ENCODE assay signal across 7 cellular contexts in the genomic region with DNA sequence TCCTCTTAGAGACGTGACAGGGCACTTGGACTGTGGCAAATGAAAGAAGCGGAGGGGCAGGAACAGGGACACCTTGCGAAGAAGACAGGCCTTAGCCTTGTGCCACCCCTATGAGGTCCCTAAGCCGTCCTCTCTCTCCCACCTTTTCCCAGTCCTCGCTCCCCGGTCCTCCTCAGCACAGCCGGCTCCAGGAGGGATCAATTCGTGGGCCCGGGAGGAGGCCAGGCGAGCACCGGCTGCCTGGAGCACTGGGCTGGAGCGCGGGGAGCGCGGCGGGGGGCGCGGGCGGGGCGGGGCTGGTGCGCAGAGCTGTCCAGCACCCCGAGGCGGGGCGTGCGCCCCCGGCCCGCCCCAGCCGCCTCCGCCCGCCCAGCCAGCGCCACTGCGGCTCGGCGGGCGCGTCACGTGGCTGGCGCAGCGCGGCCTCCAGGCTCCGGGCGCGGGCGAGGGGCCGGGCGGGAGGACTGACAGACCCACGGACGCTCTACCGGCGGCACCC. TPM values are rescaled to one million over a fixed set of nuclear protein-coding genes. Genes with fewer than 3 reads are reported as not detected.
DNase-seq lines count a peak whose midpoint lies in the region; ATAC-seq and TF ChIP-seq lines count a peak whose summit lies in the region.

A gene with protein sequence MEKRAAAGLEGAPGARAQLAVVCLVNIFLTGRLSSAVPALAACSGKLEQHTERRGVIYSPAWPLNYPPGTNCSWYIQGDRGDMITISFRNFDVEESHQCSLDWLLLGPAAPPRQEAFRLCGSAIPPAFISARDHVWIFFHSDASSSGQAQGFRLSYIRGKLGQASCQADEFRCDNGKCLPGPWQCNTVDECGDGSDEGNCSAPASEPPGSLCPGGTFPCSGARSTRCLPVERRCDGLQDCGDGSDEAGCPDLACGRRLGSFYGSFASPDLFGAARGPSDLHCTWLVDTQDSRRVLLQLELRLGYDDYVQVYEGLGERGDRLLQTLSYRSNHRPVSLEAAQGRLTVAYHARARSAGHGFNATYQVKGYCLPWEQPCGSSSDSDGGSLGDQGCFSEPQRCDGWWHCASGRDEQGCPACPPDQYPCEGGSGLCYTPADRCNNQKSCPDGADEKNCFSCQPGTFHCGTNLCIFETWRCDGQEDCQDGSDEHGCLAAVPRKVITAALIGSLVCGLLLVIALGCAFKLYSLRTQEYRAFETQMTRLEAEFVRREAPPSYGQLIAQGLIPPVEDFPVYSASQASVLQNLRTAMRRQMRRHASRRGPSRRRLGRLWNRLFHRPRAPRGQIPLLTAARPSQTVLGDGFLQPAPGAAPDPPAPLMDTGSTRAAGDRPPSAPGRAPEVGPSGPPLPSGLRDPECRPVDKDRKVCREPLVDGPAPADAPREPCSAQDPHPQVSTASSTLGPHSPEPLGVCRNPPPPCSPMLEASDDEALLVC (plus strand): TSS at position 467 of the 499 bp plus-strand sequence. CDS start 456 bp downstream, outside the sequence.

- H2AFZ ChIP-seq in GM23338, result peak within 1 kb of the TSS; percentile 93

- no peaks in the 10 kb centered on the region; the same call in 1 of the 3 replicates for H3K36me3 Mint-ChIP-seq in GM23338 (ENCODE audit: low read depth)
- no peaks in the 10 kb centered on the region for H3K36me3 Mint-ChIP-seq in stimulated activated memory B cell treated with anti-CD40 and anti-IgM and Interleukin-4, amounts not matched to agents 10 μg/mL and 1 μg/mL and 100 μg/mL, for 72 hours

- DNase-seq in GM23338 (ENCODE audit: low spot score), result peak; percentile 55
- DNase-seq in NCI-H2227 treated with DMSO at 0.1 percent for 48 hours (lab: John Stamatoyannopoulos, UW), result peak; percentile 72
- DNase-seq in cerebellar cortex (ENCODE audit: low spot score), result peak; percentile 39
- DNase-seq in left kidney (ENCODE audit: low read depth, low spot score), result peak; percentile 85
- no peak for DNase-seq in germinal center (ENCODE audit: low spot score)
- no peak for DNase-seq in RWPE1 (ENCODE audit: low spot score)

- peak within 1 kb of the TSS; percentile 78 for H3K4me3 Mint-ChIP-seq in GM23338
- peak within 1 kb of the TSS; percentile 54 for H3K4me3 Mint-ChIP-seq in stimulated activated memory B cell treated with anti-CD40 and anti-IgM and Interleukin-4, amounts not matched to agents 10 μg/mL and 1 μg/mL and 100 μg/mL, for 72 hours

- ATAC-seq in GM23338, result peak; percentile 41
- no peak for ATAC-seq in stimulated activated memory B cell treated with anti-CD40 and anti-IgM and Interleukin-4, amounts not matched to agents 10 μg/mL and 1 μg/mL and 100 μg/mL, for 72 hours

- H3K36me3 ChIP-seq in GM23338 (ENCODE audit: insufficient read depth), result no peaks in the 10 kb centered on the region

- POLR2A ChIA-PET in RWPE1 (lab: Yijun Ruan, JAX; ENCODE audit: low non-redundant PET), result interaction anchor here (0.7 kb wide), 1 partner anchor 188 kb away, joined by 3 read pairs; no protein-coding TSS in a partner anchor

- CTCF ChIA-PET in RWPE1 (lab: Yijun Ruan, JAX), result interaction anchor here (0.6 kb wide), 1 partner anchor 48 kb away, joined by 4 read pairs; no protein-coding TSS in a partner anchor

- H3K27ac Mint-ChIP-seq in GM23338, result no peak within 1 kb of the TSS
- H3K27ac Mint-ChIP-seq in stimulated activated memory B cell treated with anti-CD40 and anti-IgM and Interleukin-4, amounts not matched to agents 10 μg/mL and 1 μg/mL and 100 μg/mL, for 72 hours, result no peak within 1 kb of the TSS

- H4K20me1 ChIP-seq in GM23338 (replicated peaks; ENCODE audit: insufficient read depth), result no peaks in the 10 kb centered on the region

- no peaks in the 10 kb centered on the region for H3K79me2 ChIP-seq in GM23338 (replicated peaks; ENCODE audit: insufficient read depth)

- H3K4me2 ChIP-seq in GM23338, result peak within 1 kb of the TSS; percentile 89

- H3K27me3 Mint-ChIP-seq in GM23338 (ENCODE audit: insufficient read depth, low read depth, poor library complexity), result peaks cover 24% of the 10 kb centered on the region
- peaks cover 73% of the 10 kb centered on the region for H3K27me3 Mint-ChIP-seq in stimulated activated memory B cell treated with anti-CD40 and anti-IgM and Interleukin-4, amounts not matched to agents 10 μg/mL and 1 μg/mL and 100 μg/mL, for 72 hours

- peaks cover 23% of the 10 kb centered on the region for H3K27me3 ChIP-seq in GM23338 (ENCODE audit: insufficient read depth)

- H3K9me2 ChIP-seq in GM23338 (ENCODE audit: insufficient read depth), result no peaks in the 10 kb centered on the region

- H3K4me1 Mint-ChIP-seq in GM23338, result no peaks in the 10 kb centered on the region; the same call in 2 of the 3 replicates
- H3K4me1 Mint-ChIP-seq in stimulated activated memory B cell treated with anti-CD40 and anti-IgM and Interleukin-4, amounts not matched to agents 10 μg/mL and 1 μg/mL and 100 μg/mL, for 72 hours, result peaks cover 10% of the 10 kb centered on the region

- H3K4me3 ChIP-seq in GM23338, result peak within 1 kb of the TSS; percentile 69

- no peaks in the 10 kb centered on the region; the same call in 2 of the 3 replicates for H3K9me3 Mint-ChIP-seq in GM23338
- no peaks in the 10 kb centered on the region for H3K9me3 Mint-ChIP-seq in stimulated activated memory B cell treated with anti-CD40 and anti-IgM and Interleukin-4, amounts not matched to agents 10 μg/mL and 1 μg/mL and 100 μg/mL, for 72 hours

- peaks cover 5% of the 10 kb centered on the region; the same call in 1 of the 2 replicates for H3K4me1 ChIP-seq in GM23338 (ENCODE audit: insufficient read depth)

- TF ChIP-seq CTCF in GM23338 (conservative IDR thresholded peaks at IDR 0.05; ENCODE audit: low read depth in 2 of 2), result no peak
- TF ChIP-seq CTCF in RWPE1 (conservative IDR thresholded peaks at IDR 0.05; ENCODE audit: low read depth), result no peak

- no peaks in the 10 kb centered on the region for H3F3A ChIP-seq in GM23338 (replicated peaks; ENCODE audit: low read depth)

- no peak within 1 kb of the TSS for H3K27ac ChIP-seq in GM23338 (ENCODE audit: low read depth)
- no peak within 1 kb of the TSS for H3K27ac ChIP-seq in RWPE1

TF ChIP-seq in GM23338, 12 proteins besides CTCF, POLR2A, EP300 and RAD21 (continues in another document):
- no peak for TF ChIP-seq ZNF331 (CRISPR knock-in tag; IDR thresholded peaks at IDR 0.05; ENCODE audit: low read depth)
- TF ChIP-seq, protein P1, sequence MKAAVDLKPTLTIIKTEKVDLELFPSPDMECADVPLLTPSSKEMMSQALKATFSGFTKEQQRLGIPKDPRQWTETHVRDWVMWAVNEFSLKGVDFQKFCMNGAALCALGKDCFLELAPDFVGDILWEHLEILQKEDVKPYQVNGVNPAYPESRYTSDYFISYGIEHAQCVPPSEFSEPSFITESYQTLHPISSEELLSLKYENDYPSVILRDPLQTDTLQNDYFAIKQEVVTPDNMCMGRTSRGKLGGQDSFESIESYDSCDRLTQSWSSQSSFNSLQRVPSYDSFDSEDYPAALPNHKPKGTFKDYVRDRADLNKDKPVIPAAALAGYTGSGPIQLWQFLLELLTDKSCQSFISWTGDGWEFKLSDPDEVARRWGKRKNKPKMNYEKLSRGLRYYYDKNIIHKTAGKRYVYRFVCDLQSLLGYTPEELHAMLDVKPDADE (IDR thresholded peaks at IDR 0.05), result no peak
- TF ChIP-seq ZNF114 (CRISPR knock-in tag; IDR thresholded peaks at IDR 0.05), result no peak
- TF ChIP-seq, protein P2, sequence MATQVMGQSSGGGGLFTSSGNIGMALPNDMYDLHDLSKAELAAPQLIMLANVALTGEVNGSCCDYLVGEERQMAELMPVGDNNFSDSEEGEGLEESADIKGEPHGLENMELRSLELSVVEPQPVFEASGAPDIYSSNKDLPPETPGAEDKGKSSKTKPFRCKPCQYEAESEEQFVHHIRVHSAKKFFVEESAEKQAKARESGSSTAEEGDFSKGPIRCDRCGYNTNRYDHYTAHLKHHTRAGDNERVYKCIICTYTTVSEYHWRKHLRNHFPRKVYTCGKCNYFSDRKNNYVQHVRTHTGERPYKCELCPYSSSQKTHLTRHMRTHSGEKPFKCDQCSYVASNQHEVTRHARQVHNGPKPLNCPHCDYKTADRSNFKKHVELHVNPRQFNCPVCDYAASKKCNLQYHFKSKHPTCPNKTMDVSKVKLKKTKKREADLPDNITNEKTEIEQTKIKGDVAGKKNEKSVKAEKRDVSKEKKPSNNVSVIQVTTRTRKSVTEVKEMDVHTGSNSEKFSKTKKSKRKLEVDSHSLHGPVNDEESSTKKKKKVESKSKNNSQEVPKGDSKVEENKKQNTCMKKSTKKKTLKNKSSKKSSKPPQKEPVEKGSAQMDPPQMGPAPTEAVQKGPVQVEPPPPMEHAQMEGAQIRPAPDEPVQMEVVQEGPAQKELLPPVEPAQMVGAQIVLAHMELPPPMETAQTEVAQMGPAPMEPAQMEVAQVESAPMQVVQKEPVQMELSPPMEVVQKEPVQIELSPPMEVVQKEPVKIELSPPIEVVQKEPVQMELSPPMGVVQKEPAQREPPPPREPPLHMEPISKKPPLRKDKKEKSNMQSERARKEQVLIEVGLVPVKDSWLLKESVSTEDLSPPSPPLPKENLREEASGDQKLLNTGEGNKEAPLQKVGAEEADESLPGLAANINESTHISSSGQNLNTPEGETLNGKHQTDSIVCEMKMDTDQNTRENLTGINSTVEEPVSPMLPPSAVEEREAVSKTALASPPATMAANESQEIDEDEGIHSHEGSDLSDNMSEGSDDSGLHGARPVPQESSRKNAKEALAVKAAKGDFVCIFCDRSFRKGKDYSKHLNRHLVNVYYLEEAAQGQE (IDR thresholded peaks at IDR 0.05; ENCODE audit: unreplicated experiment), result no peak
- no peak for TF ChIP-seq JUNB (IDR thresholded peaks at IDR 0.05; ENCODE audit: unreplicated experiment)
- TF ChIP-seq STAT1 (IDR thresholded peaks at IDR 0.05; ENCODE audit: unreplicated experiment), result no peak
- TF ChIP-seq CREB1 (CRISPR knock-in tag; IDR thresholded peaks at IDR 0.05; ENCODE audit: low read depth), result no peak

RNA-seq across cellular contexts. Expression of the gene that starts here (rescaled TPM):
- total RNA-seq in GM23338 (2014; rRNA removed; shearing (Covaris generic)), result 43.1 and 62.7 TPM in 2 replicates
- polyA plus RNA-seq in GM23338 (2016; fragmentation: Nextera tagmentation; extraction: Ambion mirVana), result 3.5 and 4.3 TPM in 2 replicates

Comparison
In these comparisons a context has a peak if more than half of its experiments do, and no peak if none do; other contexts are left out.
1. DNase-seq: peak in GM23338 (single experiment), NCI-H2227 treated with DMSO at 0.1 percent for 48 hours (single experiment), cerebellar cortex (single experiment) and left kidney (single experiment); none in germinal center (single experiment) and RWPE1 (single experiment).